ENCODE assay signal across 9 cellular contexts in the genomic region with DNA sequence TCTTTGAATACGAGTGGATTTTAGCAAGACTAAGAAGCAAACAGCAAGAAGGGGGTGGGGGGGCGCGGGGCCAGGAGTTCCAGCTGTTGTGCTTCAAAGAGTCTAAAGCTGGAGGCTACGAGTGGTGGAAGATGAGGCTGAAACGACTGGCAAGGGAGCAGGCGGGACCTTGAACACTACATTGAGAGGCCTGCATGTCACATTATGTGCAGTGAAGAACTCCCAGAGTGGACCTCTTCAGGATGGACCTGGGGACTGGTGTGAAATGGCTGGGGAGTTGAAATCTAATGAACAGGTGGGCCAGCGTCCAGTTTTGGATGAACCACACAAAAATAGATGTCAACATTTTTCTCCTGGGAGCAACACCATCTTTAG. TPM values are rescaled to one million over a fixed set of nuclear protein-coding genes. Genes with fewer than 3 reads are reported as not detected.
DNase-seq lines count a peak whose midpoint lies in the region; ATAC-seq and TF ChIP-seq lines count a peak whose summit lies in the region.
"Had no signal": no experiment of that assay in that cellular context is flagged by ENCODE, and none has a peak within 500 bp of the region (broad histone marks: within the 10 kb centered on the region; RNA-seq: fewer than 3 reads in every experiment).

No MANE protein-coding gene starts in this region.

- H3K27me3 ChIP-seq in DOHH2 (ENCODE audit: control insufficient read depth, low read length) = peaks cover 8% of the 10 kb centered on the region; the same call in 1 of the 2 replicates
- H3K27me3 ChIP-seq in fibroblast of lung (ENCODE audit: control insufficient read depth, insufficient read depth, low read length) = no peaks in the 10 kb centered on the region
- no peaks in the 10 kb centered on the region for H3K27me3 ChIP-seq in skeletal muscle tissue (ENCODE audit: control insufficient read depth in 3 of 3, insufficient read depth in 3 of 3, low read length in 3 of 3)

- H4K20me1 ChIP-seq in DOHH2 (ENCODE audit: control insufficient read depth, insufficient read depth, low read depth, low read length) (no peaks in the 10 kb centered on the region), fibroblast of lung (ENCODE audit: control insufficient read depth, extremely low read depth, insufficient read depth, low read length) (no peaks in the 10 kb centered on the region)

- H3K4me1 ChIP-seq in DOHH2 (ENCODE audit: control insufficient read depth, low read length) (peaks cover 31% of the 10 kb centered on the region), fibroblast of lung (ENCODE audit: control insufficient read depth, extremely low read depth, insufficient read depth, low read length) (peaks cover 6% of the 10 kb centered on the region), skeletal muscle tissue (ENCODE audit: control insufficient read depth in 3 of 3, insufficient read depth in 3 of 3, low read length in 3 of 3) (peaks cover 41 to 53% (median 48%) of the 10 kb centered on the region in 3 donors)

- no peaks in the 10 kb centered on the region for H3K9me2 ChIP-seq in DOHH2 (replicated peaks; ENCODE audit: control insufficient read depth, low read length)

- H3K36me3 ChIP-seq in DOHH2 (ENCODE audit: control insufficient read depth, low read length) (no peaks in the 10 kb centered on the region), fibroblast of lung (ENCODE audit: control insufficient read depth, insufficient read depth, low read length) (no peaks in the 10 kb centered on the region), skeletal muscle tissue (ENCODE audit: control insufficient read depth in 3 of 3, insufficient read depth in 3 of 3, low read length in 3 of 3) (peaks cover 6 to 22% (median 18%) of the 10 kb centered on the region in 3 donors)

- no peaks in the 10 kb centered on the region for H3K79me2 ChIP-seq in DOHH2 (ENCODE audit: control insufficient read depth, low read length)
- H3K79me2 ChIP-seq in fibroblast of lung (ENCODE audit: control insufficient read depth, insufficient read depth, low read length) = no peaks in the 10 kb centered on the region

- peak overlapping the region; percentile 63 for H3K4me3 ChIP-seq in DOHH2 (ENCODE audit: low read length)
- peak overlapping the region in 1 of 4 experiments; percentile 52 for H3K4me3 ChIP-seq in fibroblast of lung (replicated peaks in 1 of 4; ENCODE audit: control extremely low read depth in 1 of 4, insufficient read depth in 1 of 4, low read depth in 3 of 4, low read length in 4 of 4)
- peak overlapping the region; percentile 68 to 79 (median 75) for H3K4me3 ChIP-seq in skeletal muscle tissue (ENCODE audit: low read length in 3 of 3)

- ATAC-seq in HG02798 (IDR thresholded peaks at IDR 0.05; ENCODE audit: poor library complexity, unreplicated experiment) = no peak
- ATAC-seq in HG03175 (IDR thresholded peaks at IDR 0.05; ENCODE audit: unreplicated experiment) = no peak

- no peaks in the 10 kb centered on the region for H3F3A ChIP-seq in DOHH2 (ENCODE audit: control insufficient read depth, insufficient read depth)

- H3K9ac ChIP-seq in fibroblast of lung (ENCODE audit: insufficient read depth, low read length) = no peak overlapping the region
- H3K9ac ChIP-seq in skeletal muscle tissue (ENCODE audit: low read depth in 1 of 3, low read length in 3 of 3) = peak overlapping the region; percentile 79 to 88 (median 79)

- DNase-seq in RPMI8226 = peak; percentile 61
- no peak for DNase-seq in fibroblast of lung (ENCODE audit: low read depth in 2 of 2)
- no peak for DNase-seq in NCI-H524 (lab: John Stamatoyannopoulos, UW)
- DNase-seq in NCI-H2107 treated with DMSO at 0.1 percent for 48 hours (lab: John Stamatoyannopoulos, UW; ENCODE audit: unreplicated experiment) = no peak

- H3K4me2 ChIP-seq in DOHH2 (ENCODE audit: low read length) (peak overlapping the region; percentile 65), fibroblast of lung (ENCODE audit: extremely low read depth, insufficient read depth, low read length) (peak overlapping the region; percentile 85)

- peak overlapping the region; percentile 92 for H2AFZ ChIP-seq in fibroblast of lung (ENCODE audit: low read length)

- H3K9me3 ChIP-seq in DOHH2 (ENCODE audit: control insufficient read depth, insufficient read depth, low read length) = no peaks in the 10 kb centered on the region
- no peaks in the 10 kb centered on the region for H3K9me3 ChIP-seq in fibroblast of lung (ENCODE audit: control insufficient read depth, insufficient read depth, low read depth, low read length)
- H3K9me3 ChIP-seq in skeletal muscle tissue (ENCODE audit: control insufficient read depth in 3 of 3, low read length in 3 of 3) = no peaks in the 10 kb centered on the region

- H3K27ac ChIP-seq in DOHH2 (ENCODE audit: low read depth, low read length) (no peak overlapping the region), fibroblast of lung (ENCODE audit: insufficient read depth, low read length) (no peak overlapping the region), skeletal muscle tissue (ENCODE audit: low read depth, low read length) (peak overlapping the region; percentile 79)

- no peak for TF ChIP-seq CTCF in DOHH2 (IDR thresholded peaks at IDR 0.05; ENCODE audit: low read depth, low read length, poor library complexity, severe bottlenecking)
- no peak for TF ChIP-seq CTCF in fibroblast of lung (conservative IDR thresholded peaks at IDR 0.05 in 1 of 2, IDR thresholded peaks at IDR 0.05 in 1 of 2; ENCODE audit: low read depth in 1 of 2, low read length in 2 of 2)

RNA-seq across cellular contexts. Expression of a gene that starts 1.1 kb away (rescaled TPM):
- total RNA-seq in fibroblast of lung = 18.7 and 30.6 TPM in 2 replicates
- 11.6 and 28.9 TPM in 2 replicates for polyA plus RNA-seq in fibroblast of lung
- polyA plus RNA-seq in fibroblast of lung (2012) = 7.6 and 21.1 TPM in 2 replicates
- polyA minus RNA-seq in fibroblast of lung (ENCODE audit: low replicate concordance) = 8.5 and 30.0 TPM in 2 replicates
- total RNA-seq in skeletal muscle tissue = 96.0 TPM
- total RNA-seq: HT1080 had no signal

RNA-seq across cellular contexts. Expression of a gene that starts 29.7 kb away (rescaled TPM):
- not detected in 2 replicates for total RNA-seq in fibroblast of lung
- polyA plus RNA-seq in fibroblast of lung = not detected in 2 replicates
- polyA plus RNA-seq in fibroblast of lung (2012) = not detected in 2 replicates
- polyA minus RNA-seq in fibroblast of lung (ENCODE audit: low replicate concordance) = not detected in 2 replicates
- 0.52 TPM for total RNA-seq in skeletal muscle tissue
- total RNA-seq: HT1080 had no signal

RNA-seq across cellular contexts. Expression of a gene that starts 50.4 kb away (rescaled TPM):
- total RNA-seq in fibroblast of lung = 33.6 and 37.5 TPM in 2 replicates
- polyA plus RNA-seq in fibroblast of lung = 29.3 and 29.4 TPM in 2 replicates
- 16.3 and 19.4 TPM in 2 replicates for polyA plus RNA-seq in fibroblast of lung (2012)
- polyA minus RNA-seq in fibroblast of lung (ENCODE audit: low replicate concordance) = 22.0 and 29.2 TPM in 2 replicates
- 103 TPM for total RNA-seq in skeletal muscle tissue
